In the genomic region with DNA sequence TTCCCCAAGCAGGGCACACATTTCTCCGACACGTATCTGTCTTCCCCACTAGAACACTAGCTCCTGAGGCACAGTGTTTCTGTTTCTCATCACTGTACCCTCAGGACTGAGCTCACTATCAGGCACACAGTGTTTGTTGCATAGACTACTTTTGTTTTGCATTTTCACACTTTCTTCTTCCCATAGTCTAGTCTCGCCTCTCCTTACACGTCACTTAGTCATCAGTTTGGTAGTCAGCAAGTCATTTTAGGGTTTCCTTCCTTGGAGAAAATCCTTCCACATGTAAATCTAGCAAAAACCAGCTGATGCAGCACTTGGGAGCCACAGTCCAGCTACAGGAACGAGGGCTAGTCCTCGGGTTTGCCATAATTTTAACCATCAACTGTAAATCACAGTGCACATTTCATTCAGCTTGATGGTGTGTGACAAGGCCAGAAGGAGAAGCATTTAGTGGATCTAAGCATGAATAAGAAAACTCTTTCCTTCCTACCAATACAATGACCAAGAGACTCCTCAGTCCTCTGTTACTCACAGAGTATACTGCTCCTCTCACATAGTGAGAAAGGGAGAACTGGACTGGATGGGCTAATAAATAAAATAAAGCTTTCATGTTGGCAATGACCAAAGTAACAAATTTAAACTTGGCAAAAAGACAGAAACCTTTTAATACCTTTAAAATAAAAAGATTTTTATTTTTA, we compare ENCODE assay signal across 10 cellular contexts.
DNase-seq lines count a peak whose midpoint lies in the region; ATAC-seq lines count a peak whose summit lies in the region.
"Had no signal": no experiment of that assay in that cellular context is flagged by ENCODE, and none has a peak within 500 bp of the region (broad histone marks: within the 10 kb centered on the region; RNA-seq: fewer than 3 reads in every experiment).

No MANE protein-coding gene starts in this region.

- H3K4me1 Mint-ChIP-seq in effector memory CD8-positive, alpha-beta T cell (ENCODE audit: low read depth in 2 of 2), result peaks cover 29 to 67% of the 10 kb centered on the region in 2 donors
- H3K4me1 Mint-ChIP-seq in natural killer cell treated with Interleukin-12 subunit alpha and Interleukin-12 subunit beta and Interleukin-15 and Interleukin-18, amount 100 ng/mL, for 72 hours (ENCODE audit: low read depth in 2 of 2), result peaks cover 23 to 26% of the 10 kb centered on the region in 2 donors

- peak; percentile 64 for ATAC-seq in HG02610 (IDR thresholded peaks at IDR 0.05; ENCODE audit: unreplicated experiment)
- ATAC-seq in effector memory CD8-positive, alpha-beta T cell (replicated peaks), result peak; percentile 59
- ATAC-seq in natural killer cell treated with Interleukin-12 subunit alpha and Interleukin-12 subunit beta and Interleukin-15 and Interleukin-18, amount 100 ng/mL, for 72 hours, result peak; percentile 83 to 85

- H3K27me3 ChIP-seq in H7 (ENCODE audit: control insufficient read depth, insufficient read depth, low read length), result no peaks in the 10 kb centered on the region

- peaks cover 3% of the 10 kb centered on the region for H3K36me3 Mint-ChIP-seq in effector memory CD8-positive, alpha-beta T cell (ENCODE audit: insufficient read depth)
- H3K36me3 Mint-ChIP-seq in natural killer cell treated with Interleukin-12 subunit alpha and Interleukin-12 subunit beta and Interleukin-15 and Interleukin-18, amount 100 ng/mL, for 72 hours, result no peaks in the 10 kb centered on the region

- H3K9me3 Mint-ChIP-seq in effector memory CD8-positive, alpha-beta T cell, result no peaks in the 10 kb centered on the region
- no peaks in the 10 kb centered on the region for H3K9me3 Mint-ChIP-seq in natural killer cell treated with Interleukin-12 subunit alpha and Interleukin-12 subunit beta and Interleukin-15 and Interleukin-18, amount 100 ng/mL, for 72 hours

- H3K4me3 ChIP-seq in H7 (ENCODE audit: insufficient read depth, low read depth, low read length), result no peak overlapping the region

- H3K27me3 Mint-ChIP-seq in effector memory CD8-positive, alpha-beta T cell, result no peaks in the 10 kb centered on the region
- H3K27me3 Mint-ChIP-seq in natural killer cell treated with Interleukin-12 subunit alpha and Interleukin-12 subunit beta and Interleukin-15 and Interleukin-18, amount 100 ng/mL, for 72 hours, result no peaks in the 10 kb centered on the region

- H3K4me3 Mint-ChIP-seq in effector memory CD8-positive, alpha-beta T cell, result peak overlapping the region in 1 of 2 donors; percentile 10
- peak overlapping the region; percentile 66 for H3K4me3 Mint-ChIP-seq in natural killer cell treated with Interleukin-12 subunit alpha and Interleukin-12 subunit beta and Interleukin-15 and Interleukin-18, amount 100 ng/mL, for 72 hours

- H3K27ac Mint-ChIP-seq in effector memory CD8-positive, alpha-beta T cell, result peak overlapping the region; percentile 62 to 91
- peak overlapping the region; percentile 25 to 67 for H3K27ac Mint-ChIP-seq in natural killer cell treated with Interleukin-12 subunit alpha and Interleukin-12 subunit beta and Interleukin-15 and Interleukin-18, amount 100 ng/mL, for 72 hours

- peak; percentile 50 for DNase-seq in GM03348 (ENCODE audit: low spot score)
- DNase-seq in effector memory CD8-positive, alpha-beta T cell, result no peak
- DNase-seq in natural killer cell treated with Interleukin-12 subunit alpha and Interleukin-12 subunit beta and Interleukin-15 and Interleukin-18, amount 100 ng/mL, for 72 hours (ENCODE audit: low spot score), result no peak
- DNase-seq in H7, result no peak
- no peak for DNase-seq in dedifferentiated amniotic fluid mesenchymal stem cell (ENCODE audit: extremely low spot score)
- no peak for DNase-seq in NCI-H226
- DNase-seq in NCI-H1436 treated with DMSO at 0.1 percent for 48 hours (lab: John Stamatoyannopoulos, UW), result no peak
- DNase-seq: OCI-M1; stimulated activated CD8-positive, alpha-beta memory T cell treated with anti-CD3 and anti-CD28 coated beads, Interleukin-4, amount 100 ng/mL, for 48 hours had no signal

- no peaks in the 10 kb centered on the region for H3K36me3 ChIP-seq in H7 (replicated peaks; ENCODE audit: control insufficient read depth, insufficient read depth, low read length)
